31 cellular contexts compared by ENCODE assay signal in genomic region chr15:61746589-61746988, GRCh38.
DNase-seq lines count a peak whose midpoint lies in the region; TF ChIP-seq lines count a peak whose summit lies in the region.
"Had no signal": no experiment of that assay in that cellular context is flagged by ENCODE, and none has a peak within 500 bp of the region (broad histone marks: within the 10 kb centered on the region; RNA-seq: fewer than 3 reads in every experiment).

No MANE protein-coding gene starts in this region.

- H3K9ac ChIP-seq in mammary epithelial cell (ENCODE audit: insufficient read depth, low read length) (no peak overlapping the region), SK-N-MC (ENCODE audit: insufficient read length) (no peak overlapping the region)
- H3K9ac ChIP-seq: BLaER1; BLaER1 treated with 17β-estradiol and CSF1 and Interleukin-3, amounts not matched to agents 10 nM and 100 nM had no signal

- dilution Hi-C loops in mammary epithelial cell (cut with HindIII; ENCODE audit: low sequenced_read_pairs) = no loop called here

- H3K9me2 ChIP-seq in hepatocyte (replicated peaks; ENCODE audit: insufficient read depth) = no peaks in the 10 kb centered on the region

- no peaks in the 10 kb centered on the region for H4K20me1 ChIP-seq in mammary epithelial cell (ENCODE audit: insufficient read depth, low read length)
- no peaks in the 10 kb centered on the region for H4K20me1 ChIP-seq in hepatocyte (ENCODE audit: insufficient read depth, poor library complexity, severe bottlenecking)
- H4K20me1 ChIP-seq: BLaER1; BLaER1 treated with 17β-estradiol and CSF1 and Interleukin-3, amounts not matched to agents 10 nM and 100 nM had no signal

- BruUV-seq in mammary epithelial cell (replicated peaks; lab: Mats Ljungman, UMichigan) = no TSS peak

- H3K4me2 ChIP-seq in mammary epithelial cell (ENCODE audit: insufficient read depth, low read depth, low read length) = no peak overlapping the region
- H3K4me2 ChIP-seq in hepatocyte = no peak overlapping the region
- H3K4me2 ChIP-seq: A549; BLaER1; BLaER1 treated with 17β-estradiol and CSF1 and Interleukin-3, amounts not matched to agents 10 nM and 100 nM had no signal

- H2AFZ ChIP-seq in mammary epithelial cell (ENCODE audit: low read depth, low read length) (peak overlapping the region; percentile 27), hepatocyte (no peak overlapping the region)

- peak; percentile 17 for DNase-seq in DMS79 treated with DMSO at 0.1 percent for 48 hours (lab: John Stamatoyannopoulos, UW)
- no peak for DNase-seq in DMS79 (lab: John Stamatoyannopoulos, UW)
- DNase-seq in mammary epithelial cell = no peak
- no peak for DNase-seq in breast epithelium (ENCODE audit: low spot score in 2 of 2)
- DNase-seq in SK-N-MC (ENCODE audit: low read depth, low spot score) = peak; percentile 96
- peak; percentile 16 for DNase-seq in hepatocyte (ENCODE audit: low spot score)
- DNase-seq in stimulated activated CD4-positive, alpha-beta T cell treated with anti-CD3 and anti-CD28 coated beads, Interleukin-2, amount 100 ng/mL, for 48 hours = no peak
- DNase-seq in stimulated activated CD8-positive, alpha-beta memory T cell treated with anti-CD3 and anti-CD28 coated beads, Interleukin-4, amount 100 ng/mL, for 48 hours = no peak
- DNase-seq: 8988T; ACHN; AML-193; BE2C; C1 segment of cervical spinal cord; Caco-2; Calu3; CD4-positive, alpha-beta memory T cell; CD4-positive, alpha-beta T cell; CD4-positive, CD25-positive, alpha-beta regulatory T cell; CD8-positive, alpha-beta memory T cell; CD8-positive, alpha-beta T cell; COR-L47; DMS 273 treated with DMSO at 0.1 percent for 48 hours; DMS153; DMS53; DND-41; EL had no signal

- H3K36me3 ChIP-seq in mammary epithelial cell (ENCODE audit: insufficient read depth, low read length) (no peaks in the 10 kb centered on the region), breast epithelium (no peaks in the 10 kb centered on the region), SK-N-MC (ENCODE audit: insufficient read depth, low read length) (no peaks in the 10 kb centered on the region), hepatocyte (replicated peaks; ENCODE audit: insufficient read depth, low read depth) (no peaks in the 10 kb centered on the region)
- H3K36me3 ChIP-seq: BE2C; BLaER1; BLaER1 treated with 17β-estradiol and CSF1 and Interleukin-3, amounts not matched to agents 10 nM and 100 nM had no signal

- H3K79me2 ChIP-seq in mammary epithelial cell (ENCODE audit: insufficient read depth, low read length) (no peaks in the 10 kb centered on the region), hepatocyte (no peaks in the 10 kb centered on the region)

- H3K27ac ChIP-seq in mammary epithelial cell (ENCODE audit: insufficient read depth, low read depth, low read length) (no peak overlapping the region), breast epithelium (no peak overlapping the region), SK-N-MC (peak overlapping the region; percentile 80), hepatocyte (no peak overlapping the region)
- H3K27ac ChIP-seq: 22Rv1; A549; BLaER1; BLaER1 treated with 17β-estradiol and CSF1 and Interleukin-3, amounts not matched to agents 10 nM and 100 nM; C4-2B had no signal

- WGBS in mammary epithelial cell (ENCODE audit: low coverage, missing lambda C conversion rate) = 97% methylated on average over 2 of the region's 2 CpGs
- WGBS in hepatocyte (ENCODE audit: low lambda C conversion rate, missing lambda C conversion rate) = 53% methylated on average over 2 of the region's 2 CpGs

- in situ Hi-C loops in mammary epithelial cell (cut with MboI; ENCODE audit: low sequenced_read_pairs in 2 of 2) = no loop called here

- no peaks in the 10 kb centered on the region for H3K27me3 ChIP-seq in mammary epithelial cell (ENCODE audit: insufficient read depth, low read length)
- no peaks in the 10 kb centered on the region for H3K27me3 ChIP-seq in breast epithelium
- H3K27me3 ChIP-seq in hepatocyte = no peaks in the 10 kb centered on the region
- H3K27me3 ChIP-seq: BE2C; BLaER1; BLaER1 treated with 17β-estradiol and CSF1 and Interleukin-3, amounts not matched to agents 10 nM and 100 nM had no signal

- TF ChIP-seq POLR2A in breast epithelium (IDR thresholded peaks at IDR 0.05) = no peak

- no peaks in the 10 kb centered on the region for H3K9me3 ChIP-seq in mammary epithelial cell (replicated peaks; ENCODE audit: insufficient read depth, low read length)
- H3K9me3 ChIP-seq in breast epithelium = no peaks in the 10 kb centered on the region
- no peaks in the 10 kb centered on the region for H3K9me3 ChIP-seq in SK-N-MC (ENCODE audit: low read depth, low read length)
- H3K9me3 ChIP-seq in hepatocyte (ENCODE audit: low read depth) = no peaks in the 10 kb centered on the region
- H3K9me3 ChIP-seq: A549; BE2C; BLaER1; BLaER1 treated with 17β-estradiol and CSF1 and Interleukin-3, amounts not matched to agents 10 nM and 100 nM; Caco-2 had no signal

- intact Hi-C loops in mammary epithelial cell (cut with micrococcal nuclease) = loop anchor here (5.0 kb wide), 1 partner anchor 51 kb away; no protein-coding TSS in a partner anchor
- intact Hi-C loops in breast epithelium (cut with DNase I; ENCODE audit: low total_unique reads) = no loop called here

- TF ChIP-seq CTCF in mammary epithelial cell (conservative IDR thresholded peaks at IDR 0.05 in 1 of 2, IDR thresholded peaks at IDR 0.05 in 1 of 2; ENCODE audit: extremely low read depth in 1 of 2, insufficient read depth in 1 of 2, low read depth in 1 of 2, low read length in 2 of 2) (no peak), breast epithelium (IDR thresholded peaks at IDR 0.05) (no peak), hepatocyte (IDR thresholded peaks at IDR 0.05; ENCODE audit: poor library complexity) (no peak)

- CTCF ChIA-PET in mammary epithelial cell (lab: Charles Lee; ENCODE audit: low non-redundant PET) = interaction anchor here (0.7 kb wide), 1 partner anchor 88 kb away, joined by 4 read pairs; no protein-coding TSS in a partner anchor

- H3K4me3 ChIP-seq in mammary epithelial cell (replicated peaks in 1 of 3; ENCODE audit: insufficient read depth in 1 of 3, low read depth in 2 of 3, low read length in 3 of 3) (no peak overlapping the region), breast epithelium (no peak overlapping the region), SK-N-MC (peak overlapping the region; percentile 36), hepatocyte (no peak overlapping the region)
- H3K4me3 ChIP-seq: A549; BLaER1; BLaER1 treated with 17β-estradiol and CSF1 and Interleukin-3, amounts not matched to agents 10 nM and 100 nM had no signal

- peaks cover 55% of the 10 kb centered on the region for H3K4me1 ChIP-seq in mammary epithelial cell (ENCODE audit: insufficient read depth, low read length)
- H3K4me1 ChIP-seq in breast epithelium = no peaks in the 10 kb centered on the region
- H3K4me1 ChIP-seq in hepatocyte (ENCODE audit: insufficient read depth) = peaks cover 7% of the 10 kb centered on the region
- H3K4me1 ChIP-seq: A549; BE2C; BLaER1; BLaER1 treated with 17β-estradiol and CSF1 and Interleukin-3, amounts not matched to agents 10 nM and 100 nM; Caco-2 had no signal

Comparison
In these comparisons a context has a peak if more than half of its experiments do, and no peak if none do; other contexts are left out.
1. DNase-seq: peak in DMS79 treated with DMSO at 0.1 percent for 48 hours (single experiment), SK-N-MC (single experiment) and hepatocyte (single experiment); none in DMS79 (single experiment), mammary epithelial cell (single experiment), breast epithelium (0 of 2), stimulated activated CD4-positive, alpha-beta T cell treated with anti-CD3 and anti-CD28 coated beads, Interleukin-2, amount 100 ng/mL, for 48 hours (0 of 2) and stimulated activated CD8-positive, alpha-beta memory T cell treated with anti-CD3 and anti-CD28 coated beads, Interleukin-4, amount 100 ng/mL, for 48 hours (single experiment).